In the genomic region with DNA sequence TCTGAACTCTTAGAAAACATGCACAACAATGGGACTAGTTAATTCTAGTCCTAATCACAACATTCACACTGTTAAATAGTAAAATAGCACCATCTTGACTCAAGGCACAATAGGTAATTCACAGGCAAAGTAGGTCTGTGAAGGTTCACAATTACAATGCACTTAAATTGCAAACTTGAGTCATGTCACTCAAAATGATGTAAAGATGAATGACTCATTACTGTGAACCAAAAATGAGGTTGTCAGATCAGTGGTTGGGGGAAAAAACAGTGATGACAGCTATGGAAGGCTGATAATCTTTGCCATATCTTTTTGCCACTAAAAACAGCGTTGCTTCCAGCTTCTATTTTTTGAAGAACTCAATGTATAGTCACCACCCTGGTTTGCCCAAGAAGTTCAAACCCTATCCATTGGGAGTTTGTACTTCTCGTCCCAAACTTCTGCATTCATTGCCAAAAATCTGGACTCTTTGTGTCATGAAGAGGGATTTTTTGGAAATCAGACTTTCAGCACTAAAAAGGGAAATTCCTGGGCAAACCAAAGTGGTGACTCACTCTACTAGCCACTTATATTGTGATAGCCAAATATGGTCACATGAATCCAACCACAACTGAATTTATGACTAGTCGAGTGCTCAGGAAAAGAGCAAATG, we compare ENCODE assay signal across 1 cellular context.
A peak's percentile ranks its signal among the peaks of the same experiment; 100 is the strongest.
TF ChIP-seq lines count a peak whose summit lies in the region.

No MANE protein-coding gene starts in this region.

TF ChIP-seq in GM12878, 131 proteins besides CTCF, POLR2A, EP300 and RAD21 (continued from another document):
- peak; percentile 57 for TF ChIP-seq IKZF1 (conservative IDR thresholded peaks at IDR 0.05)
- TF ChIP-seq, protein P1, sequence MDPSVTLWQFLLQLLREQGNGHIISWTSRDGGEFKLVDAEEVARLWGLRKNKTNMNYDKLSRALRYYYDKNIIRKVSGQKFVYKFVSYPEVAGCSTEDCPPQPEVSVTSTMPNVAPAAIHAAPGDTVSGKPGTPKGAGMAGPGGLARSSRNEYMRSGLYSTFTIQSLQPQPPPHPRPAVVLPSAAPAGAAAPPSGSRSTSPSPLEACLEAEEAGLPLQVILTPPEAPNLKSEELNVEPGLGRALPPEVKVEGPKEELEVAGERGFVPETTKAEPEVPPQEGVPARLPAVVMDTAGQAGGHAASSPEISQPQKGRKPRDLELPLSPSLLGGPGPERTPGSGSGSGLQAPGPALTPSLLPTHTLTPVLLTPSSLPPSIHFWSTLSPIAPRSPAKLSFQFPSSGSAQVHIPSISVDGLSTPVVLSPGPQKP (IDR thresholded peaks at IDR 0.05; ENCODE audit: low read depth, low read length): no peak
- TF ChIP-seq CREB1 (IDR thresholded peaks at IDR 0.05; ENCODE audit: low read depth): 0 out of 2 replicates have a peak, but pooled peaks have one; percentile 51
- TF ChIP-seq, protein P2, sequence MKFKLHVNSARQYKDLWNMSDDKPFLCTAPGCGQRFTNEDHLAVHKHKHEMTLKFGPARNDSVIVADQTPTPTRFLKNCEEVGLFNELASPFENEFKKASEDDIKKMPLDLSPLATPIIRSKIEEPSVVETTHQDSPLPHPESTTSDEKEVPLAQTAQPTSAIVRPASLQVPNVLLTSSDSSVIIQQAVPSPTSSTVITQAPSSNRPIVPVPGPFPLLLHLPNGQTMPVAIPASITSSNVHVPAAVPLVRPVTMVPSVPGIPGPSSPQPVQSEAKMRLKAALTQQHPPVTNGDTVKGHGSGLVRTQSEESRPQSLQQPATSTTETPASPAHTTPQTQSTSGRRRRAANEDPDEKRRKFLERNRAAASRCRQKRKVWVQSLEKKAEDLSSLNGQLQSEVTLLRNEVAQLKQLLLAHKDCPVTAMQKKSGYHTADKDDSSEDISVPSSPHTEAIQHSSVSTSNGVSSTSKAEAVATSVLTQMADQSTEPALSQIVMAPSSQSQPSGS (IDR thresholded peaks at IDR 0.05; ENCODE audit: low read length): peak; percentile 55
- TF ChIP-seq, protein P3, sequence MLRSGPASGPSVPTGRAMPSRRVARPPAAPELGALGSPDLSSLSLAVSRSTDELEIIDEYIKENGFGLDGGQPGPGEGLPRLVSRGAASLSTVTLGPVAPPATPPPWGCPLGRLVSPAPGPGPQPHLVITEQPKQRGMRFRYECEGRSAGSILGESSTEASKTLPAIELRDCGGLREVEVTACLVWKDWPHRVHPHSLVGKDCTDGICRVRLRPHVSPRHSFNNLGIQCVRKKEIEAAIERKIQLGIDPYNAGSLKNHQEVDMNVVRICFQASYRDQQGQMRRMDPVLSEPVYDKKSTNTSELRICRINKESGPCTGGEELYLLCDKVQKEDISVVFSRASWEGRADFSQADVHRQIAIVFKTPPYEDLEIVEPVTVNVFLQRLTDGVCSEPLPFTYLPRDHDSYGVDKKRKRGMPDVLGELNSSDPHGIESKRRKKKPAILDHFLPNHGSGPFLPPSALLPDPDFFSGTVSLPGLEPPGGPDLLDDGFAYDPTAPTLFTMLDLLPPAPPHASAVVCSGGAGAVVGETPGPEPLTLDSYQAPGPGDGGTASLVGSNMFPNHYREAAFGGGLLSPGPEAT (IDR thresholded peaks at IDR 0.05; ENCODE audit: low read depth): peak; percentile 46; the same call in 1 of the 2 replicates
- 0 out of 2 replicates have a peak, but pooled peaks have one; percentile 43 for TF ChIP-seq ZBED1 (IDR thresholded peaks at IDR 0.05; ENCODE audit: borderline replicate concordance)
- peak; percentile 82 for TF ChIP-seq JUNB (IDR thresholded peaks at IDR 0.05)
- no peak for TF ChIP-seq BACH1 (IDR thresholded peaks at IDR 0.05; ENCODE audit: borderline replicate concordance)
- TF ChIP-seq FOXM1 (IDR thresholded peaks at IDR 0.05; ENCODE audit: low read depth, low read length): peak; percentile 83; the same call in 1 of the 2 replicates
- peak; percentile 45; the same call in 1 of the 2 replicates for TF ChIP-seq BCL11A (IDR thresholded peaks at IDR 0.05; ENCODE audit: low read depth, low read length)
- TF ChIP-seq SRF (IDR thresholded peaks at IDR 0.05; ENCODE audit: low read depth in 2 of 2, low read length in 2 of 2): peak; percentile 19 to 96; a peak in 3 of 4 replicates
- peak; percentile 91 for TF ChIP-seq RUNX3 (IDR thresholded peaks at IDR 0.05; ENCODE audit: low read length)
- TF ChIP-seq, protein P4, sequence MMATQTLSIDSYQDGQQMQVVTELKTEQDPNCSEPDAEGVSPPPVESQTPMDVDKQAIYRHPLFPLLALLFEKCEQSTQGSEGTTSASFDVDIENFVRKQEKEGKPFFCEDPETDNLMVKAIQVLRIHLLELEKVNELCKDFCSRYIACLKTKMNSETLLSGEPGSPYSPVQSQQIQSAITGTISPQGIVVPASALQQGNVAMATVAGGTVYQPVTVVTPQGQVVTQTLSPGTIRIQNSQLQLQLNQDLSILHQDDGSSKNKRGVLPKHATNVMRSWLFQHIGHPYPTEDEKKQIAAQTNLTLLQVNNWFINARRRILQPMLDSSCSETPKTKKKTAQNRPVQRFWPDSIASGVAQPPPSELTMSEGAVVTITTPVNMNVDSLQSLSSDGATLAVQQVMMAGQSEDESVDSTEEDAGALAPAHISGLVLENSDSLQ (IDR thresholded peaks at IDR 0.05): peak; percentile 93
- TF ChIP-seq DPF2 (IDR thresholded peaks at IDR 0.05): peak; percentile 76
- no peak for TF ChIP-seq NFXL1 (IDR thresholded peaks at IDR 0.05; ENCODE audit: borderline replicate concordance)
- 0 out of 2 replicates have a peak, but pooled peaks have one; percentile 13 for TF ChIP-seq IRF4 (IDR thresholded peaks at IDR 0.05; ENCODE audit: low read depth, low read length)
- peak; percentile 65 for TF ChIP-seq CREM (IDR thresholded peaks at IDR 0.05; ENCODE audit: low read depth)
